Comparison of ENCODE assay signal across 8 cellular contexts in the genomic region with DNA sequence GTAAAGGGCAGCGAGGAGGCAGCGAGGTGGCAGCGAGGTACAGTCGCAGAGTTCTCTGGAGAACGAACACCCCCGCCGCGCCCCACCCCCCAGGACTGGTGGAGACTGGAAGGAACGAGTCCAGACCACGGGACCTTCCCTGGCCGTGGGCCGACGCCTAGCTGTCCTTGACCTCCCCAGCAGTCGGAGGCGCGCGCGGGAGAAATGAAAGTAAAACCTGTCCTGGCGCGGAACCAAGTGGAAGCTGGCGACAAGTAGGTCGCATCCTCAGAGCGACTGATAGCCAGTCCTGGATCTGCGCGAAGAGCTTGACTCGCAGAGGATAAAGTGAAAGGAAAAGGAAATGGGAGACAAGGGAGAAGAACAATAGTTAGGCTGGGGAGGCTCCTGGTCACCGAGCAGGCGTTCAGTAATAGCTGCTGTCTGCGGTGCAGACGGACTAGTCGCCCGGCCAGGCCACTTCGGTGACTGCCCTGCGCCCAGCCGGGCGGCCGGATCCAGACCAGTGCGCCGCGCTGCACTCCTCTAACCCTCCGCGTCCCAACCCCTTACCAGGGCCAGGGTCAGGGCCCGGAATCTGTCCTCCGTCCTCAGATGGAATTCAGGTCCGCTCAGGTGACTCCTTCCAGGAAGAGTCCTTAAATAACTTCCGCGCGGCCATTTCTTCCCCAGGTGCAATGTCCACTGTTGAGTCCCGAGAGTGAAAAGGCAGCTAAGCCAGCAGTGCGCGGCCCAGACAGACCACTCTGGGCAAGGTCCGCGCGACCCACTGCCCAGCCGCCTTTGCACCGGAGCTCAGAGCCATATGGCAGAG. TPM values are rescaled to one million over a fixed set of nuclear protein-coding genes. Genes with fewer than 3 reads are reported as not detected.
A peak's percentile ranks its signal among the peaks of the same experiment; 100 is the strongest.
DNase-seq lines count a peak whose midpoint lies in the region; ATAC-seq, FAIRE-seq and TF ChIP-seq lines count a peak whose summit lies in the region.

No MANE protein-coding gene starts in this region.

- TF ChIP-seq RAD21 in H1 (IDR thresholded peaks at IDR 0.05 in 1 of 2, conservative IDR thresholded peaks at IDR 0.05 in 1 of 2; ENCODE audit: low read depth in 2 of 2, low read length in 2 of 2) = no peak; a peak in 1 of 4 replicates

- peaks cover 45% of the 10 kb centered on the region for H3K4me1 Mint-ChIP-seq in activated CD8-positive, alpha-beta memory T cell treated with anti-CD3 and anti-CD28 coated beads, Interleukin-2, amount 10 ng/mL, durations not matched to agents 7 days and 5 days
- peaks cover 28% of the 10 kb centered on the region for H3K4me1 Mint-ChIP-seq in memory B cell
- peaks cover 63% of the 10 kb centered on the region for H3K4me1 Mint-ChIP-seq in stimulated activated memory B cell treated with anti-CD40 and anti-IgM and Interleukin-4, amounts not matched to agents 10 μg/mL and 1 μg/mL and 100 μg/mL, for 72 hours

- H2BK5ac ChIP-seq in H1 (ENCODE audit: low read depth, low read length) = peak overlapping the region; percentile 54; the same call in 1 of the 2 replicates

- H3K4me3 ChIP-seq in H1 (ENCODE audit: extremely low read depth in 1 of 4, insufficient read depth in 2 of 4, low read depth in 3 of 4, low read length in 4 of 4) = peak overlapping the region; percentile 70 to 92 (median 88)

- 1% methylated on average over 52 of the region's 56 CpGs; no CpG with 5 or more reads in 1 of the 2 experiments for WGBS in H1 (ENCODE audit: extremely low coverage in 1 of 2, insufficient coverage in 1 of 2, insufficient read length in 1 of 2, insufficient replicate concordance in 2 of 2, low coverage in 1 of 2, low lambda C conversion rate in 2 of 2, missing lambda C conversion rate in 1 of 2), 2 experiments

- H3K36me3 Mint-ChIP-seq in activated CD8-positive, alpha-beta memory T cell treated with anti-CD3 and anti-CD28 coated beads, Interleukin-2, amount 10 ng/mL, durations not matched to agents 7 days and 5 days = peaks cover 14% of the 10 kb centered on the region
- H3K36me3 Mint-ChIP-seq in memory B cell = no peaks in the 10 kb centered on the region
- H3K36me3 Mint-ChIP-seq in stimulated activated memory B cell treated with anti-CD40 and anti-IgM and Interleukin-4, amounts not matched to agents 10 μg/mL and 1 μg/mL and 100 μg/mL, for 72 hours = no peaks in the 10 kb centered on the region

- H3K23me2 ChIP-seq in H1 (ENCODE audit: low read depth, low read length) = peaks cover 37% of the 10 kb centered on the region

- POLR2A ChIA-PET in H1 (lab: Charles Lee; ENCODE audit: partially characterized antibody) = interaction anchor here (0.6 to 10.6 kb wide), 19 partner anchors 10 to 1377 kb away, joined by 3 to 156 read pairs (median 5); a partner anchor contains a TSS

- H4K91ac ChIP-seq in H1 (replicated peaks; ENCODE audit: insufficient read length, low read length) = peak overlapping the region; percentile 86

- peak overlapping the region; percentile 87 for H3K4me3 Mint-ChIP-seq in activated CD8-positive, alpha-beta memory T cell treated with anti-CD3 and anti-CD28 coated beads, Interleukin-2, amount 10 ng/mL, durations not matched to agents 7 days and 5 days
- H3K4me3 Mint-ChIP-seq in memory B cell = peak overlapping the region; percentile 96
- peak overlapping the region; percentile 98 for H3K4me3 Mint-ChIP-seq in stimulated activated memory B cell treated with anti-CD40 and anti-IgM and Interleukin-4, amounts not matched to agents 10 μg/mL and 1 μg/mL and 100 μg/mL, for 72 hours

- no peaks in the 10 kb centered on the region for H3K79me1 ChIP-seq in H1 (ENCODE audit: low read depth, low read length)

- H3K18ac ChIP-seq in H1 (ENCODE audit: extremely low read depth, low read length) = peak overlapping the region; percentile 75

- peak overlapping the region; percentile 93; the same call in 1 of the 2 replicates for H2BK20ac ChIP-seq in H1 (ENCODE audit: low read length)

- H3K23ac ChIP-seq in H1 (ENCODE audit: insufficient read length) = no peak overlapping the region

- peak overlapping the region; percentile 67 for H3K56ac ChIP-seq in H1 (replicated peaks; ENCODE audit: insufficient read length, low read depth, low read length)

- peaks cover 76% of the 10 kb centered on the region for H3K27me3 Mint-ChIP-seq in activated CD8-positive, alpha-beta memory T cell treated with anti-CD3 and anti-CD28 coated beads, Interleukin-2, amount 10 ng/mL, durations not matched to agents 7 days and 5 days
- H3K27me3 Mint-ChIP-seq in memory B cell = peaks cover 5% of the 10 kb centered on the region
- peaks cover 22% of the 10 kb centered on the region for H3K27me3 Mint-ChIP-seq in stimulated activated memory B cell treated with anti-CD40 and anti-IgM and Interleukin-4, amounts not matched to agents 10 μg/mL and 1 μg/mL and 100 μg/mL, for 72 hours

- H4K5ac ChIP-seq in H1 (ENCODE audit: insufficient read length, low read depth, low read length) = no peak overlapping the region

- CTCF ChIA-PET in activated CD8-positive, alpha-beta memory T cell treated with anti-CD3 and anti-CD28 coated beads, Interleukin-2, amount 10 ng/mL, durations not matched to agents 7 days and 5 days (lab: Charles Lee) = interaction anchor here (0.8 to 8.7 kb wide), 16 partner anchors 9 to 730 kb away, joined by 3 to 91 read pairs (median 4); a partner anchor contains a TSS
- CTCF ChIA-PET in H1 (lab: Charles Lee; ENCODE audit: partially characterized antibody) = interaction anchor here (0.6 to 10.0 kb wide), 23 partner anchors 7 to 1417 kb away, joined by 3 to 97 read pairs (median 6); no protein-coding TSS in a partner anchor

- H3K9me3 ChIP-seq in H1 (ENCODE audit: insufficient read depth in 2 of 2, low read depth in 1 of 2, low read length in 1 of 2) = no peaks in the 10 kb centered on the region

- TF ChIP-seq CTCF in H1 (IDR thresholded peaks at IDR 0.05; ENCODE audit: control extremely low read depth in 1 of 3, insufficient read depth in 1 of 3, low read depth in 1 of 3, low read length in 3 of 3) = no peak

- H2AK5ac ChIP-seq in H1 (ENCODE audit: low read depth, low read length) = 0 out of 2 replicates have a peak overlapping the region, but pooled peaks have one; percentile 10

- peak overlapping the region; percentile 51 for H2BK12ac ChIP-seq in H1 (ENCODE audit: low read depth, low read length)

- H2BK120ac ChIP-seq in H1 (replicated peaks; ENCODE audit: low read depth, low read length) = peak overlapping the region; percentile 69

- H3K79me2 ChIP-seq in H1 (ENCODE audit: control insufficient read depth in 1 of 2, insufficient read depth in 2 of 2, low read length in 2 of 2) = peaks cover 0 to 31% of the 10 kb centered on the region in 2 experiments; a peak in 3 of 4 replicates

- H3K4me1 ChIP-seq in H1 (replicated peaks in 1 of 4; ENCODE audit: control insufficient read depth in 3 of 4, insufficient read depth in 4 of 4, low read length in 3 of 4) = peaks cover 0 to 9% (median 3%) of the 10 kb centered on the region in 4 experiments; a peak in 4 of 7 replicates

- TF ChIP-seq EP300 in H1 (IDR thresholded peaks at IDR 0.05; ENCODE audit: borderline replicate concordance in 1 of 2, low read depth in 2 of 2, low read length in 2 of 2) = no peak

- H3K27me3 ChIP-seq in H1 (replicated peaks in 1 of 4; ENCODE audit: control insufficient read depth in 3 of 4, extremely low read depth in 1 of 4, insufficient read depth in 3 of 4, low read length in 3 of 4) = peaks cover 0 to 53% (median 18%) of the 10 kb centered on the region in 4 experiments; a peak in 5 of 7 replicates

- H4K20me1 ChIP-seq in H1 (replicated peaks in 1 of 2; ENCODE audit: control insufficient read depth in 1 of 2, insufficient read depth in 2 of 2, low read length in 2 of 2) = peaks cover 6 to 9% of the 10 kb centered on the region in 2 experiments

- no peaks in the 10 kb centered on the region for H3K9me3 Mint-ChIP-seq in activated CD8-positive, alpha-beta memory T cell treated with anti-CD3 and anti-CD28 coated beads, Interleukin-2, amount 10 ng/mL, durations not matched to agents 7 days and 5 days (ENCODE audit: low read depth)
- H3K9me3 Mint-ChIP-seq in memory B cell = no peaks in the 10 kb centered on the region
- H3K9me3 Mint-ChIP-seq in stimulated activated memory B cell treated with anti-CD40 and anti-IgM and Interleukin-4, amounts not matched to agents 10 μg/mL and 1 μg/mL and 100 μg/mL, for 72 hours = no peaks in the 10 kb centered on the region

- FAIRE-seq in H1 (lab: Jason Lieb, UNC) = no peak

- peak overlapping the region; percentile 45 to 68 (median 62) for H3K9ac ChIP-seq in H1 (replicated peaks in 1 of 4; ENCODE audit: extremely low read depth in 1 of 4, low read depth in 3 of 4, low read length in 3 of 4)

- H2AFZ ChIP-seq in H1 (ENCODE audit: low read length) = peak overlapping the region; percentile 11

- ATAC-seq in activated CD8-positive, alpha-beta memory T cell treated with anti-CD3 and anti-CD28 coated beads, Interleukin-2, amount 10 ng/mL, durations not matched to agents 7 days and 5 days = peak; percentile 50
- ATAC-seq in memory B cell (ENCODE audit: low read depth) = peak; percentile 33
- ATAC-seq in stimulated activated memory B cell treated with anti-CD40 and anti-IgM and Interleukin-4, amounts not matched to agents 10 μg/mL and 1 μg/mL and 100 μg/mL, for 72 hours = peak; percentile 37

- no peak overlapping the region for H3K14ac ChIP-seq in H1 (ENCODE audit: insufficient read length)

- peak overlapping the region; percentile 95 for H4K8ac ChIP-seq in H1 (ENCODE audit: extremely low read depth, insufficient read depth, low read length)

- DNase-seq in NCI-H1694 treated with DMSO at 0.1 percent for 48 hours (lab: John Stamatoyannopoulos, UW) (peak; percentile 11), NCI-H1694 (lab: John Stamatoyannopoulos, UW) (no peak), NCI-H2196 treated with DMSO at 0.1 percent for 48 hours (lab: John Stamatoyannopoulos, UW; ENCODE audit: unreplicated experiment) (peak; percentile 58), H1 (ENCODE audit: low read depth in 1 of 2, low spot score in 2 of 2) (peak in 1 of 2 experiments; percentile 74), memory B cell (ENCODE audit: low spot score in 2 of 2) (peak in 1 of 2 donors; percentile 58), GM19240 (ENCODE audit: insufficient read length, low spot score) (no peak)
- DNase-seq in activated CD8-positive, alpha-beta memory T cell treated with anti-CD3 and anti-CD28 coated beads, Interleukin-2, amount 10 ng/mL, durations not matched to agents 7 days and 5 days = peak; percentile 86

- H3K4me2 ChIP-seq in H1 (ENCODE audit: insufficient read depth in 1 of 2, low read depth in 2 of 2, low read length in 2 of 2) = peak overlapping the region; percentile 87 to 100

- H3K4ac ChIP-seq in H1 (replicated peaks; ENCODE audit: insufficient read length, low read depth, low read length) = no peak overlapping the region

- peak overlapping the region; percentile 59 for H3K27ac Mint-ChIP-seq in activated CD8-positive, alpha-beta memory T cell treated with anti-CD3 and anti-CD28 coated beads, Interleukin-2, amount 10 ng/mL, durations not matched to agents 7 days and 5 days
- peak overlapping the region; percentile 70 for H3K27ac Mint-ChIP-seq in memory B cell
- H3K27ac Mint-ChIP-seq in stimulated activated memory B cell treated with anti-CD40 and anti-IgM and Interleukin-4, amounts not matched to agents 10 μg/mL and 1 μg/mL and 100 μg/mL, for 72 hours = peak overlapping the region; percentile 86

- H2BK15ac ChIP-seq in H1 (ENCODE audit: low read length) = peak overlapping the region; percentile 88; the same call in 1 of the 2 replicates

- TF ChIP-seq POLR2A in H1 (IDR thresholded peaks at IDR 0.05; ENCODE audit: control extremely low read depth in 1 of 2, low read depth in 2 of 2, low read length in 2 of 2) = peak; percentile 3 to 53; a peak in 2 of 3 replicates

- H3K27ac ChIP-seq in H1 (ENCODE audit: low read depth, low read length) = no peak overlapping the region

- H3K36me3 ChIP-seq in H1 (ENCODE audit: control insufficient read depth in 2 of 4, insufficient read depth in 4 of 4, low read length in 3 of 4) = peaks cover 0 to 17% (median 8%) of the 10 kb centered on the region in 4 experiments; a peak in 3 of 8 replicates

RNA-seq across cellular contexts. Expression of a gene that starts 1.9 kb away (rescaled TPM):
- total RNA-seq in activated CD8-positive, alpha-beta memory T cell treated with anti-CD3 and anti-CD28 coated beads, Interleukin-2, amount 10 ng/mL, durations not matched to agents 7 days and 5 days = 1 to 10 TPM in 1 of 2 experiments, under 1 TPM in 1; 0.54 to 3.7 TPM
- total RNA-seq in H1 (2021; fragmentation: NEBNext Ultra II Directional; extraction: Animal tissue kit (Norgen Biotek cat#: 25700)) = 92.2 and 94.1 TPM in 2 replicates
- polyA plus RNA-seq in H1 (2011; rRNA removed) = 95.6 and 169 TPM in 2 replicates
- 168 TPM for polyA plus RNA-seq in H1 (2011; cell fraction: cytosol; rRNA removed)
- 272 TPM for polyA plus RNA-seq in H1 (2011; cell fraction: nucleus; rRNA removed)
- 123 to 199 TPM (median 136 TPM) in 4 replicates for polyA plus RNA-seq in H1 (2012, experiment 1 of 2)
- polyA plus RNA-seq in H1 (2012, experiment 2 of 2) = 86.1 TPM
- polyA plus RNA-seq in H1 (2013, experiment 1 of 2) = 89.5 TPM
- 118 TPM for polyA plus RNA-seq in H1 (2013, experiment 2 of 2)
- polyA minus RNA-seq in H1 (2011; rRNA and poly(A)+ RNA removed) = 88.1 and 122 TPM in 2 replicates
- polyA minus RNA-seq in H1 (2011; cell fraction: cytosol; rRNA and poly(A)+ RNA removed) = 66.8 TPM
- 175 TPM for polyA minus RNA-seq in H1 (2011; cell fraction: nucleus; rRNA and poly(A)+ RNA removed)

RNA-seq across cellular contexts. Expression of a gene that starts 8.9 kb away (rescaled TPM):
- 1 to 10 TPM; 4.6 to 8.3 TPM for total RNA-seq in activated CD8-positive, alpha-beta memory T cell treated with anti-CD3 and anti-CD28 coated beads, Interleukin-2, amount 10 ng/mL, durations not matched to agents 7 days and 5 days
- total RNA-seq in H1 (2021; fragmentation: NEBNext Ultra II Directional; extraction: Animal tissue kit (Norgen Biotek cat#: 25700)) = 50.5 and 54.1 TPM in 2 replicates
- polyA plus RNA-seq in H1 (2011; rRNA removed) = 23.4 and 36.7 TPM in 2 replicates
- 37.3 TPM for polyA plus RNA-seq in H1 (2011; cell fraction: cytosol; rRNA removed)
- polyA plus RNA-seq in H1 (2011; cell fraction: nucleus; rRNA removed) = 36.1 TPM
- 33.3 to 38.8 TPM (median 37.1 TPM) in 4 replicates for polyA plus RNA-seq in H1 (2012, experiment 1 of 2)
- polyA plus RNA-seq in H1 (2012, experiment 2 of 2) = 3.4 TPM
- 15.9 TPM for polyA plus RNA-seq in H1 (2013, experiment 1 of 2)
- polyA plus RNA-seq in H1 (2013, experiment 2 of 2) = 18.9 TPM
- polyA minus RNA-seq in H1 (2011; rRNA and poly(A)+ RNA removed) = 116 and 173 TPM in 2 replicates
- 44.3 TPM for polyA minus RNA-seq in H1 (2011; cell fraction: cytosol; rRNA and poly(A)+ RNA removed)
- 129 TPM for polyA minus RNA-seq in H1 (2011; cell fraction: nucleus; rRNA and poly(A)+ RNA removed)

Comparison
In these comparisons a context has a peak if more than half of its experiments do, and no peak if none do; other contexts are left out.
1. DNase-seq: peak in NCI-H1694 treated with DMSO at 0.1 percent for 48 hours (single experiment), NCI-H2196 treated with DMSO at 0.1 percent for 48 hours (single experiment) and activated CD8-positive, alpha-beta memory T cell treated with anti-CD3 and anti-CD28 coated beads, Interleukin-2, amount 10 ng/mL, durations not matched to agents 7 days and 5 days (single experiment); none in NCI-H1694 (single experiment) and GM19240 (single experiment).
2. RNA of a gene that starts 1.9 kb away (total RNA-seq): 92.2 to 94.1 TPM in H1; 0.54 to 3.7 TPM in activated CD8-positive, alpha-beta memory T cell treated with anti-CD3 and anti-CD28 coated beads, Interleukin-2, amount 10 ng/mL, durations not matched to agents 7 days and 5 days; every median in the first group is over 10 times any median in the second.
3. Peak in every context shown above with its lines, with median percentiles within 50 percentile points of each other: ATAC-seq, H3K27ac Mint-ChIP-seq and H3K4me3 Mint-ChIP-seq.